In genomic region chr9:132241840-132242620, GRCh38 we compare ENCODE assay signal across 8 cellular contexts.
DNase-seq lines count a peak whose midpoint lies in the region; ATAC-seq, FAIRE-seq and TF ChIP-seq lines count a peak whose summit lies in the region.

No MANE protein-coding gene starts in this region.

- FAIRE-seq in K562 (lab: Jason Lieb, UNC) (no peak), HepG2 (lab: Jason Lieb, UNC) (no peak)

- H3K27me3 ChIP-seq in K562 (ENCODE audit: control insufficient read depth in 2 of 2, insufficient read depth in 2 of 2, low read length in 2 of 2) (peaks cover 26 to 80% of the 10 kb centered on the region in 2 experiments), HepG2 (ENCODE audit: control insufficient read depth in 1 of 2, insufficient read depth in 2 of 2, low read length in 2 of 2) (peaks cover 16 to 69% of the 10 kb centered on the region in 2 experiments; a peak in 4 of 5 replicates)

- POLR2A ChIA-PET in K562 (lab: Yijun Ruan, JAX) = interaction anchor here (0.6 to 1.3 kb wide), 3 partner anchors 15 to 323 kb away, joined by 3 read pairs; no protein-coding TSS in a partner anchor
- POLR2A ChIA-PET in HepG2 (lab: Yijun Ruan, JAX) = interaction anchor here (1.0 kb wide), 1 partner anchor 113 kb away, joined by 3 read pairs; the partner anchor contains the start of gene SETX

- peak overlapping the region; percentile 52 for H3K4me3 ChIP-seq in K562
- peak overlapping the region; percentile 65 to 73 (median 66) for H3K4me3 ChIP-seq in HepG2 (replicated peaks in 1 of 3; ENCODE audit: insufficient read depth in 1 of 3, low read depth in 2 of 3, low read length in 3 of 3)

- no TSS peak for BruUV-seq in K562 (replicated peaks; lab: Mats Ljungman, UMichigan)
- no TSS peak for BruUV-seq in HepG2 (replicated peaks; lab: Mats Ljungman, UMichigan)

- peaks cover 26% of the 10 kb centered on the region for H3K4me1 Mint-ChIP-seq in stimulated activated memory B cell treated with anti-CD40 and anti-IgM and Interleukin-4, amounts not matched to agents 10 μg/mL and 1 μg/mL and 100 μg/mL, for 72 hours

- TF ChIP-seq POLR2A in K562 (conservative IDR thresholded peaks at IDR 0.05) = no peak
- no peak for TF ChIP-seq POLR2A in HepG2 (IDR thresholded peaks at IDR 0.05; ENCODE audit: insufficient read depth in 1 of 2, low read depth in 2 of 2, low read length in 2 of 2)

- WGBS in K562 (ENCODE audit: insufficient coverage, low coverage, missing lambda C conversion rate) = 9% methylated on average over 25 of the region's 81 CpGs
- 2% methylated on average over 27 of the region's 81 CpGs for WGBS in HepG2 (ENCODE audit: low lambda C conversion rate)

- CTCF ChIA-PET in K562 (lab: Yijun Ruan, JAX; ENCODE audit: low intra/inter-chr PET ratio) (no interaction called here), HepG2 (lab: Yijun Ruan, JAX; ENCODE audit: low intra/inter-chr PET ratio, low total read pairs) (no interaction called here)

- no peaks in the 10 kb centered on the region for H3K9me1 ChIP-seq in K562 (ENCODE audit: control insufficient read depth, insufficient read depth, low read length)

- H3K36me3 ChIP-seq in K562 (ENCODE audit: control insufficient read depth, insufficient read depth, low read length) (no peaks in the 10 kb centered on the region), HepG2 (replicated peaks in 1 of 2; ENCODE audit: control insufficient read depth in 1 of 2, insufficient read depth in 2 of 2, low read length in 2 of 2) (no peaks in the 10 kb centered on the region)

- intact Hi-C loops in K562 (cut with micrococcal nuclease) = no loop called here
- intact Hi-C loops in HepG2 (cut with micrococcal nuclease; ENCODE audit: unreplicated experiment) = loop anchor here (5.0 kb wide), 1 partner anchor 480 kb away; no protein-coding TSS in a partner anchor

- H3K9me3 ChIP-seq in K562 (replicated peaks; ENCODE audit: control insufficient read depth, insufficient read depth, low read depth, low read length) = no peaks in the 10 kb centered on the region
- no peaks in the 10 kb centered on the region for H3K9me3 ChIP-seq in HepG2 (ENCODE audit: low read length)

- H3K4me3 Mint-ChIP-seq in stimulated activated memory B cell treated with anti-CD40 and anti-IgM and Interleukin-4, amounts not matched to agents 10 μg/mL and 1 μg/mL and 100 μg/mL, for 72 hours = peak overlapping the region; percentile 100

- H4K20me1 ChIP-seq in K562 (replicated peaks; ENCODE audit: control insufficient read depth, insufficient read depth, low read length) (peaks cover 7% of the 10 kb centered on the region; the same call in 1 of the 2 replicates), HepG2 (ENCODE audit: insufficient read depth, low read length) (no peaks in the 10 kb centered on the region)

- H3K4me1 ChIP-seq in K562 (replicated peaks in 1 of 2; ENCODE audit: control insufficient read depth in 2 of 2, insufficient read depth in 2 of 2, low read length in 2 of 2) (peaks cover 0 to 48% of the 10 kb centered on the region in 2 experiments; a peak in 4 of 5 replicates), HepG2 (ENCODE audit: insufficient read depth, low read length) (peaks cover 16% of the 10 kb centered on the region)

- in situ Hi-C loops in K562 (cut with MboI) (no loop called here), HepG2 (cut with HindIII; ENCODE audit: extremely low pct_ligation_motif_present, low pct_unique_long_range_greater_than_20kb) (loop anchor here (25.0 kb wide), 1 partner anchor 655 kb away; no protein-coding TSS in a partner anchor)

- H3K9ac ChIP-seq in K562 (ENCODE audit: insufficient read depth in 1 of 2, low read depth in 2 of 2, low read length in 2 of 2) (peak overlapping the region in 1 of 2 experiments; percentile 91; a peak in 2 of 4 replicates), HepG2 (ENCODE audit: insufficient read depth, low read depth, low read length) (no peak overlapping the region; the same call in 1 of the 2 replicates)

- H2AFZ ChIP-seq in K562 (ENCODE audit: low read depth, low read length) (peak overlapping the region; percentile 97), HepG2 (ENCODE audit: low read length) (no peak overlapping the region)

- H3K27ac Mint-ChIP-seq in stimulated activated memory B cell treated with anti-CD40 and anti-IgM and Interleukin-4, amounts not matched to agents 10 μg/mL and 1 μg/mL and 100 μg/mL, for 72 hours = peak overlapping the region; percentile 87

- H3K4me2 ChIP-seq in K562 (ENCODE audit: insufficient read depth, low read length) = peak overlapping the region; percentile 81; the same call in 1 of the 2 replicates
- H3K4me2 ChIP-seq in HepG2 (ENCODE audit: low read depth, low read length) = peak overlapping the region; percentile 80

- H3K27ac ChIP-seq in K562 (ENCODE audit: extremely low read depth, low read depth, low read length) (no peak overlapping the region), HepG2 (ENCODE audit: extremely low read length, insufficient read depth, low read length) (no peak overlapping the region)

- TF ChIP-seq RAD21 in K562 (CRISPR knock-in tag; conservative IDR thresholded peaks at IDR 0.05 in 1 of 2, IDR thresholded peaks at IDR 0.05 in 1 of 2) = no peak
- TF ChIP-seq RAD21 in HepG2 (CRISPR knock-in tag; IDR thresholded peaks at IDR 0.05) = no peak

- TF ChIP-seq CTCF in K562 (IDR thresholded peaks at IDR 0.05 in 2 of 3, conservative IDR thresholded peaks at IDR 0.05 in 1 of 3; ENCODE audit: insufficient read depth in 2 of 3, low read depth in 1 of 3, low read length in 3 of 3) (no peak), HepG2 (CRISPR knock-in tag; IDR thresholded peaks at IDR 0.05) (no peak)

- H3K36me3 Mint-ChIP-seq in stimulated activated memory B cell treated with anti-CD40 and anti-IgM and Interleukin-4, amounts not matched to agents 10 μg/mL and 1 μg/mL and 100 μg/mL, for 72 hours = no peaks in the 10 kb centered on the region

- ATAC-seq in GM19467 (IDR thresholded peaks at IDR 0.05; ENCODE audit: unreplicated experiment) (peak; percentile 11), K562 (no peak), HepG2 (peak; percentile 12; the same call in 2 of the 3 replicates), HG02571 (IDR thresholded peaks at IDR 0.05; ENCODE audit: unreplicated experiment) (no peak)
- peak; percentile 2 for ATAC-seq in stimulated activated memory B cell treated with anti-CD40 and anti-IgM and Interleukin-4, amounts not matched to agents 10 μg/mL and 1 μg/mL and 100 μg/mL, for 72 hours

- H3K79me2 ChIP-seq in K562 (ENCODE audit: control insufficient read depth, insufficient read depth, low read length) = no peaks in the 10 kb centered on the region
- no peaks in the 10 kb centered on the region for H3K79me2 ChIP-seq in HepG2 (ENCODE audit: insufficient read depth, low read length)

- DNase-seq in AG20443 (ENCODE audit: low spot score) (peak; percentile 42), RPMI8226 (peak; percentile 81), K562 (ENCODE audit: extremely low read depth in 1 of 4, low spot score in 3 of 4) (peak in 2 of 4 experiments; percentile 41 to 46), HepG2 (ENCODE audit: low spot score) (no peak), cortex of kidney (lab: John Stamatoyannopoulos, UW) (no peak)

- no peaks in the 10 kb centered on the region for H3K9me3 Mint-ChIP-seq in stimulated activated memory B cell treated with anti-CD40 and anti-IgM and Interleukin-4, amounts not matched to agents 10 μg/mL and 1 μg/mL and 100 μg/mL, for 72 hours

- TF ChIP-seq EP300 in K562 (IDR thresholded peaks at IDR 0.05; ENCODE audit: low read length) = no peak
- no peak for TF ChIP-seq EP300 in HepG2 (IDR thresholded peaks at IDR 0.05; ENCODE audit: low read depth in 2 of 2, low read length in 2 of 2)
- TF ChIP-seq EP300 in HepG2 (CRISPR knock-in tag; IDR thresholded peaks at IDR 0.05; ENCODE audit: borderline replicate concordance) = no peak

- peaks cover 10% of the 10 kb centered on the region for H3K27me3 Mint-ChIP-seq in stimulated activated memory B cell treated with anti-CD40 and anti-IgM and Interleukin-4, amounts not matched to agents 10 μg/mL and 1 μg/mL and 100 μg/mL, for 72 hours

TF ChIP-seq in K562, 482 proteins besides CTCF, POLR2A, EP300 and RAD21 (continues in another document):
- TF ChIP-seq NFIC (IDR thresholded peaks at IDR 0.05) (peak; percentile 76), KDM5B (IDR thresholded peaks at IDR 0.05; ENCODE audit: insufficient replicate concordance, low read depth, low read length) (peak; percentile 39), NCOA1 (IDR thresholded peaks at IDR 0.05; ENCODE audit: low read depth) (no peak), TEAD1 (CRISPR knock-in tag; IDR thresholded peaks at IDR 0.05) (no peak), ZFP1 (CRISPR knock-in tag; IDR thresholded peaks at IDR 0.05) (no peak)

TF ChIP-seq in HepG2, 621 proteins besides CTCF, POLR2A, EP300 and RAD21 (continues in another document):
- TF ChIP-seq CERS6 (CRISPR knock-in tag; IDR thresholded peaks at IDR 0.05) (no peak), ZNF512 (CRISPR knock-in tag; IDR thresholded peaks at IDR 0.05) (no peak)

Comparison
In these comparisons a context has a peak if more than half of its experiments do, and no peak if none do; other contexts are left out.
1. DNase-seq: peak in AG20443 (single experiment) and RPMI8226 (single experiment); none in HepG2 (single experiment) and cortex of kidney (single experiment).
2. ATAC-seq: peak in GM19467 (single experiment), HepG2 (single experiment) and stimulated activated memory B cell treated with anti-CD40 and anti-IgM and Interleukin-4, amounts not matched to agents 10 μg/mL and 1 μg/mL and 100 μg/mL, for 72 hours (single experiment); none in K562 (single experiment) and HG02571 (single experiment).